In the genomic region with DNA sequence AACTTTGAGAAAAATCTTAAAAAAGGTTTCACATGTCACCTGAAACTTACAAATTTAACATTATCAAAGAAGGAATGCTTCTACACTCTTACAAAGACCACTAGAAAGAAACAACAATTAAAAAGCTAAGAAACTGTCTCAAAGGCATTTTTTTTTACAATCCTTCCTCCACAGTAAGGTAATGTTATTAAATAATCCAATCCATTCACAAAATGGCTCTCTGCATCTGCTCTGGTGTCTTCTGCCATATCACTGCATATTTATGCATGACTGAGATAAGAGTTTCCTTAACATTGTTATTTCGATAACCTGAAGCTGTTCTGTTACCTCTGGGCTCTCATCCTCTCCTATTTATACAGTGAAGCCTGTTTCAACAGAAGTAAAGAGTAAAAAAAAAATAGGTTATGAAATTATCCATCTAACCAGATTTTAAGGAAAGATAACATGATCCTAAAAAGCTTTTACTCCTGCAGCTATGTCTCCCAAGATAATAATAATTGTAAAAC, we compare ENCODE assay signal across 10 cellular contexts. TPM values are rescaled to one million over a fixed set of nuclear protein-coding genes. Genes with fewer than 3 reads are reported as not detected.
DNase-seq lines count a peak whose midpoint lies in the region; ATAC-seq and TF ChIP-seq lines count a peak whose summit lies in the region.
"Had no signal": no experiment of that assay in that cellular context is flagged by ENCODE, and none has a peak within 500 bp of the region (broad histone marks: within the 10 kb centered on the region; RNA-seq: fewer than 3 reads in every experiment).

No MANE protein-coding gene starts in this region.

- peaks cover 73% of the 10 kb centered on the region for H3K36me3 ChIP-seq in Karpas-422 (ENCODE audit: insufficient read depth, low read length)

- no peak overlapping the region for H2AFZ ChIP-seq in Karpas-422 (ENCODE audit: low read length)

- no peak overlapping the region for H3K4me2 ChIP-seq in Karpas-422 (ENCODE audit: low read depth, low read length, poor library complexity, severe bottlenecking)

- no peak overlapping the region for H3K27ac ChIP-seq in Karpas-422 (ENCODE audit: low read length)

- no peak overlapping the region for H3K9ac ChIP-seq in Karpas-422 (ENCODE audit: low read length)

- no peak for DNase-seq in stimulated activated naive CD8-positive, alpha-beta T cell treated with anti-CD3 and anti-CD28 coated beads, Interleukin-15, Interleukin-2, amounts not matched to agents 100 U/mL and 50 U/mL, for 24 hours
- DNase-seq in T-cell (no peak), endothelial cell (ENCODE audit: low spot score) (no peak), Karpas-422 (no peak), NCI-H1930 (lab: John Stamatoyannopoulos, UW) (no peak)
- DNase-seq: BE2C, NCI-H187 had no signal

- H3K4me1 Mint-ChIP-seq in stimulated activated naive CD8-positive, alpha-beta T cell treated with anti-CD3 and anti-CD28 coated beads, Interleukin-15, Interleukin-2, amounts not matched to agents 100 ng/mL and 50 ng/mL, for 24 hours (ENCODE audit: low read depth): peaks cover 98% of the 10 kb centered on the region
- H3K4me1 Mint-ChIP-seq in T-cell (peaks cover 92 to 94% (median 92%) of the 10 kb centered on the region in 3 donors), endothelial cell (ENCODE audit: unreplicated experiment) (peaks cover 56% of the 10 kb centered on the region)

- H3K27me3 ChIP-seq in Karpas-422 (ENCODE audit: low read length): no peaks in the 10 kb centered on the region

- H3K9me3 Mint-ChIP-seq in stimulated activated naive CD8-positive, alpha-beta T cell treated with anti-CD3 and anti-CD28 coated beads, Interleukin-15, Interleukin-2, amounts not matched to agents 100 ng/mL and 50 ng/mL, for 24 hours: no peaks in the 10 kb centered on the region
- H3K9me3 Mint-ChIP-seq in T-cell (no peaks in the 10 kb centered on the region), endothelial cell (ENCODE audit: unreplicated experiment) (no peaks in the 10 kb centered on the region)

- peaks cover 77% of the 10 kb centered on the region for H4K20me1 ChIP-seq in Karpas-422 (ENCODE audit: insufficient read depth, low read depth, low read length)

- peaks cover 17% of the 10 kb centered on the region for H3K79me2 ChIP-seq in Karpas-422 (ENCODE audit: low read length)

- H3K9me3 ChIP-seq in Karpas-422 (ENCODE audit: low read length): no peaks in the 10 kb centered on the region
- H3K9me3 ChIP-seq: BE2C had no signal

- ATAC-seq in stimulated activated naive CD8-positive, alpha-beta T cell treated with anti-CD3 and anti-CD28 coated beads, Interleukin-15, Interleukin-2, amounts not matched to agents 100 U/mL and 50 U/mL, for 24 hours: no peak
- ATAC-seq in T-cell (replicated peaks in 1 of 4) (no peak), GM18498 (IDR thresholded peaks at IDR 0.05; ENCODE audit: unreplicated experiment) (no peak), HG03469 (IDR thresholded peaks at IDR 0.05; ENCODE audit: unreplicated experiment) (no peak)

- TF ChIP-seq CTCF in endothelial cell (IDR thresholded peaks at IDR 0.05; ENCODE audit: unreplicated experiment): no peak

- CTCF ChIA-PET in T-cell (lab: Charles Lee): interaction anchor here (0.7 to 2.4 kb wide), 14 partner anchors 8 to 114 kb away, joined by 3 to 9 read pairs (median 4); a partner anchor contains a TSS

- POLR2A ChIA-PET in T-cell (lab: Charles Lee): interaction anchor here (0.6 to 2.8 kb wide), 19 partner anchors 8 to 1499 kb away, joined by 3 to 19 read pairs (median 5); a partner anchor contains a TSS

- peaks cover 99% of the 10 kb centered on the region for H3K36me3 Mint-ChIP-seq in stimulated activated naive CD8-positive, alpha-beta T cell treated with anti-CD3 and anti-CD28 coated beads, Interleukin-15, Interleukin-2, amounts not matched to agents 100 ng/mL and 50 ng/mL, for 24 hours (ENCODE audit: low read depth)
- H3K36me3 Mint-ChIP-seq in T-cell: peaks cover 81% of the 10 kb centered on the region
- H3K36me3 Mint-ChIP-seq in endothelial cell (ENCODE audit: low read depth, unreplicated experiment): peaks cover 80% of the 10 kb centered on the region

- no peaks in the 10 kb centered on the region for H3K27me3 Mint-ChIP-seq in stimulated activated naive CD8-positive, alpha-beta T cell treated with anti-CD3 and anti-CD28 coated beads, Interleukin-15, Interleukin-2, amounts not matched to agents 100 ng/mL and 50 ng/mL, for 24 hours
- H3K27me3 Mint-ChIP-seq in T-cell (no peaks in the 10 kb centered on the region), endothelial cell (ENCODE audit: unreplicated experiment) (peaks cover 14% of the 10 kb centered on the region)

- no peak overlapping the region for H3K4me3 ChIP-seq in Karpas-422 (ENCODE audit: low read length)

- H3K9me2 ChIP-seq in Karpas-422 (replicated peaks; ENCODE audit: insufficient read depth, low read length): no peaks in the 10 kb centered on the region

- peak overlapping the region; percentile 100 for H3K4me3 Mint-ChIP-seq in stimulated activated naive CD8-positive, alpha-beta T cell treated with anti-CD3 and anti-CD28 coated beads, Interleukin-15, Interleukin-2, amounts not matched to agents 100 ng/mL and 50 ng/mL, for 24 hours
- H3K4me3 Mint-ChIP-seq in T-cell (peak overlapping the region; percentile 17 to 96 (median 29)), endothelial cell (ENCODE audit: unreplicated experiment) (peak overlapping the region; percentile 84)

- H3K27ac Mint-ChIP-seq in stimulated activated naive CD8-positive, alpha-beta T cell treated with anti-CD3 and anti-CD28 coated beads, Interleukin-15, Interleukin-2, amounts not matched to agents 100 ng/mL and 50 ng/mL, for 24 hours: peak overlapping the region; percentile 90
- H3K27ac Mint-ChIP-seq in T-cell: peak overlapping the region; percentile 83 to 92
- peak overlapping the region; percentile 87 for H3K27ac Mint-ChIP-seq in endothelial cell (ENCODE audit: unreplicated experiment)

- peaks cover 18% of the 10 kb centered on the region for H3K4me1 ChIP-seq in Karpas-422 (ENCODE audit: low read length)

RNA-seq across cellular contexts. Expression of a gene that starts 8.5 kb away (rescaled TPM):
- 100 to 1,000 TPM; 388 to 478 (median 411) TPM for total RNA-seq in T-cell
- total RNA-seq in endothelial cell (ENCODE audit: unreplicated experiment): 623 TPM
- total RNA-seq in Karpas-422 (2014; rRNA removed; shearing (Covaris generic); ENCODE audit: low replicate concordance): 145 and 197 TPM in 2 replicates

RNA-seq across cellular contexts. Expression of a gene that starts 9.5 kb away (rescaled TPM):
- 100 to 1,000 TPM; 106 to 155 (median 148) TPM for total RNA-seq in T-cell
- 146 TPM for total RNA-seq in endothelial cell (ENCODE audit: unreplicated experiment)
- total RNA-seq in Karpas-422 (2014; rRNA removed; shearing (Covaris generic); ENCODE audit: low replicate concordance): 111 and 168 TPM in 2 replicates

RNA-seq across cellular contexts. Expression of a gene that starts 40.0 kb away (rescaled TPM):
- total RNA-seq in T-cell (1 to 10 TPM; 1.8 to 6.2 (median 5.1) TPM), endothelial cell (ENCODE audit: unreplicated experiment) (2.8 TPM)
- not detected in 2 replicates for total RNA-seq in Karpas-422 (2014; rRNA removed; shearing (Covaris generic); ENCODE audit: low replicate concordance)

Comparison
In these comparisons a context has a peak if more than half of its experiments do, and no peak if none do; other contexts are left out.
1. H3K4me3 Mint-ChIP-seq: peak in every context shown above with its lines; median percentile 100 in stimulated activated naive CD8-positive, alpha-beta T cell treated with anti-CD3 and anti-CD28 coated beads, Interleukin-15, Interleukin-2, amounts not matched to agents 100 ng/mL and 50 ng/mL, for 24 hours; 84 in endothelial cell; 29 in T-cell.